1 cellular context compared by ENCODE assay signal in genomic region chr12:123269395-123269892, GRCh38.
TF ChIP-seq lines count a peak whose summit lies in the region.

No MANE protein-coding gene starts in this region.

TF ChIP-seq in SK-N-SH, 30 proteins besides CTCF, POLR2A, EP300 and RAD21 (continued from another document):
- TF ChIP-seq GABPA (IDR thresholded peaks at IDR 0.05; ENCODE audit: low read depth) (no peak), RFX5 (IDR thresholded peaks at IDR 0.05; ENCODE audit: low read length) (no peak), MXI1 (IDR thresholded peaks at IDR 0.05; ENCODE audit: low read depth, low read length) (peak; percentile 85), FOXM1 (IDR thresholded peaks at IDR 0.05; ENCODE audit: low read depth) (no peak), REST (IDR thresholded peaks at IDR 0.05; ENCODE audit: low read depth, low read length) (no peak; the same call in 1 of the 2 replicates), YY1 (IDR thresholded peaks at IDR 0.05; ENCODE audit: low read depth) (peak; percentile 73; the same call in 1 of the 2 replicates), SIN3A (IDR thresholded peaks at IDR 0.05; ENCODE audit: borderline replicate concordance, low read depth, low read length) (no peak; the same call in 1 of the 2 replicates), NFIC (IDR thresholded peaks at IDR 0.05; ENCODE audit: borderline replicate concordance) (no peak), RXRA (IDR thresholded peaks at IDR 0.05; ENCODE audit: borderline replicate concordance, low read depth) (no peak), TEAD4 (IDR thresholded peaks at IDR 0.05; ENCODE audit: borderline replicate concordance, insufficient read depth) (no peak), MEF2A (IDR thresholded peaks at IDR 0.05; ENCODE audit: borderline replicate concordance, low read depth) (no peak), IRF3 (IDR thresholded peaks at IDR 0.05; ENCODE audit: low read depth, low read length) (no peak), GATA2 (CRISPR knock-in tag; IDR thresholded peaks at IDR 0.05) (no peak)
